Comparison of ENCODE assay signal across 1 cellular context in genomic region chr12:107092669-107093546, GRCh38.
TF ChIP-seq lines count a peak whose summit lies in the region.

No MANE protein-coding gene starts in this region.

TF ChIP-seq in HEK293, 187 proteins besides CTCF, POLR2A, EP300 and RAD21 (continued from another document):
- TF ChIP-seq TSHZ1 (tag by site-specific recombination; IDR thresholded peaks at IDR 0.05; ENCODE audit: borderline replicate concordance), result no peak
- no peak for TF ChIP-seq ZNF133 (tag by site-specific recombination; IDR thresholded peaks at IDR 0.05)
